Comparison of ENCODE assay signal across 8 cellular contexts in genomic region chr7:127654404-127655392, GRCh38. TPM values are rescaled to one million over a fixed set of nuclear protein-coding genes. Genes with fewer than 3 reads are reported as not detected.
DNase-seq lines count a peak whose midpoint lies in the region; ATAC-seq lines count a peak whose summit lies in the region.

No MANE protein-coding gene starts in this region.

- in situ Hi-C loops in ACHN (cut with HindIII; ENCODE audit: low pct_ligation_motif_present, low pct_unique_long_range_greater_than_20kb, low sequenced_read_pairs) = no loop called here

- peak overlapping the region; percentile 16 for H3K27ac Mint-ChIP-seq in activated CD8-positive, alpha-beta T cell treated with anti-CD3 and anti-CD28 coated beads, Interleukin-2, amount 10 ng/mL, durations not matched to agents 7 days and 5 days

- no peak overlapping the region for H3K27ac ChIP-seq in HUES6 (ENCODE audit: low read depth, low read length)

- H3K4me1 ChIP-seq in HUES6 (ENCODE audit: control insufficient read depth, insufficient read depth, low read length) = peaks cover 29% of the 10 kb centered on the region

- no peaks in the 10 kb centered on the region for H3K9me3 Mint-ChIP-seq in activated CD8-positive, alpha-beta T cell treated with anti-CD3 and anti-CD28 coated beads, Interleukin-2, amount 10 ng/mL, durations not matched to agents 7 days and 5 days (ENCODE audit: insufficient read depth)

- no peaks in the 10 kb centered on the region for H3K9me3 ChIP-seq in HUES6 (ENCODE audit: control insufficient read depth, insufficient read depth, low read depth, low read length)

- peaks cover 45% of the 10 kb centered on the region for H3K36me3 Mint-ChIP-seq in activated CD8-positive, alpha-beta T cell treated with anti-CD3 and anti-CD28 coated beads, Interleukin-2, amount 10 ng/mL, durations not matched to agents 7 days and 5 days (ENCODE audit: low read depth)

- no peaks in the 10 kb centered on the region for H3K27me3 ChIP-seq in HUES6 (ENCODE audit: control insufficient read depth, insufficient read depth, low read length)

- ATAC-seq in activated CD8-positive, alpha-beta T cell treated with anti-CD3 and anti-CD28 coated beads, Interleukin-2, amount 10 ng/mL, durations not matched to agents 7 days and 5 days = no peak
- ATAC-seq in GM18519 (IDR thresholded peaks at IDR 0.05; ENCODE audit: low FRiP score, unreplicated experiment) = no peak

- DNase-seq in D341Med (ENCODE audit: low spot score) (peak; percentile 39), kidney tubule cell (ENCODE audit: low spot score) (peak; percentile 33), ACHN (no peak), NCI-H226 (no peak), HK-2 (ENCODE audit: unreplicated experiment) (no peak)
- DNase-seq in activated CD8-positive, alpha-beta T cell treated with anti-CD3 and anti-CD28 coated beads, Interleukin-2, amount 10 ng/mL, durations not matched to agents 7 days and 5 days = peak; percentile 26

- peak overlapping the region; percentile 88; the same call in 1 of the 2 replicates for H3K4me3 ChIP-seq in HUES6 (ENCODE audit: low read depth, low read length)

- CTCF ChIA-PET in activated CD8-positive, alpha-beta T cell treated with anti-CD3 and anti-CD28 coated beads, Interleukin-2, amount 10 ng/mL, durations not matched to agents 7 days and 5 days (lab: Charles Lee) = no interaction called here

- H3K4me1 Mint-ChIP-seq in activated CD8-positive, alpha-beta T cell treated with anti-CD3 and anti-CD28 coated beads, Interleukin-2, amount 10 ng/mL, durations not matched to agents 7 days and 5 days (ENCODE audit: low read depth) = peaks cover 57% of the 10 kb centered on the region

- no peak overlapping the region for H3K4me3 Mint-ChIP-seq in activated CD8-positive, alpha-beta T cell treated with anti-CD3 and anti-CD28 coated beads, Interleukin-2, amount 10 ng/mL, durations not matched to agents 7 days and 5 days

- peaks cover 28% of the 10 kb centered on the region; the same call in 1 of the 2 replicates for H3K36me3 ChIP-seq in HUES6 (ENCODE audit: control insufficient read depth, insufficient read depth, low read length)

- POLR2A ChIA-PET in activated CD8-positive, alpha-beta T cell treated with anti-CD3 and anti-CD28 coated beads, Interleukin-2, amount 10 ng/mL, durations not matched to agents 7 days and 5 days (lab: Charles Lee) = interaction anchor here (0.6 to 0.7 kb wide), 2 partner anchors 24 to 32 kb away, joined by 3 read pairs; no protein-coding TSS in a partner anchor

- H3K9ac ChIP-seq in HUES6 (ENCODE audit: low read length) = no peak overlapping the region

- H3K27me3 Mint-ChIP-seq in activated CD8-positive, alpha-beta T cell treated with anti-CD3 and anti-CD28 coated beads, Interleukin-2, amount 10 ng/mL, durations not matched to agents 7 days and 5 days (ENCODE audit: low read depth) = no peaks in the 10 kb centered on the region

RNA-seq across cellular contexts. Expression of gene SND1, which starts 2.7 kb away (rescaled TPM):
- total RNA-seq in activated CD8-positive, alpha-beta T cell treated with anti-CD3 and anti-CD28 coated beads, Interleukin-2, amount 10 ng/mL, durations not matched to agents 7 days and 5 days = 100 to 1,000 TPM; 169 to 174 TPM

RNA-seq across cellular contexts. Expression of gene PAX4, which starts 36.8 kb away (rescaled TPM):
- total RNA-seq in activated CD8-positive, alpha-beta T cell treated with anti-CD3 and anti-CD28 coated beads, Interleukin-2, amount 10 ng/mL, durations not matched to agents 7 days and 5 days = not detected

Comparison
In these comparisons a context has a peak if more than half of its experiments do, and no peak if none do; other contexts are left out.
1. DNase-seq: peak in D341Med (single experiment), activated CD8-positive, alpha-beta T cell treated with anti-CD3 and anti-CD28 coated beads, Interleukin-2, amount 10 ng/mL, durations not matched to agents 7 days and 5 days (single experiment) and kidney tubule cell (single experiment); none in ACHN (single experiment), NCI-H226 (single experiment) and HK-2 (single experiment).